19 cellular contexts compared by ENCODE assay signal in the genomic region with DNA sequence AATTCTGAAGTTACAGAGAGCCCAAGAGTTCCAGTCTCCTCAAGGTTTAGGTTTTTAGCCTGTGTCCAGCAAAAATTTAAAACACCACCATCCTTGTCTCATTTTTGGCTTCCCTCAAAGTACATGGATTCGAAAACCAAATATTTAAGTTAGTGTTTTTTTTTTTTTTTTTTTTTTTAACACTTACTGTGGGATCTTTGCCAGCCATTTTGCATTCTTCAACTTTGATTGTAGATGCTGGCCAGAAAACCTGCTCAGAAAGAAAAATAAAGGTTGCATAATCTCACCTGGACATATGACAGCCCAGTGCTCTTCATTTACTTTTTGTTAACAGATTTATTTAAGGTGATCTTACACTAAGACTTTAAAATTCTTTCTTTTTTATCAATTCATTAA.
DNase-seq lines count a peak whose midpoint lies in the region; ATAC-seq and TF ChIP-seq lines count a peak whose summit lies in the region.
"Had no signal": no experiment of that assay in that cellular context is flagged by ENCODE, and none has a peak within 500 bp of the region (broad histone marks: within the 10 kb centered on the region; RNA-seq: fewer than 3 reads in every experiment).

No MANE protein-coding gene starts in this region.

- no peak overlapping the region for H3K4me3 ChIP-seq in MM.1S (ENCODE audit: low read length)
- H3K4me3 ChIP-seq in naive thymus-derived CD4-positive, alpha-beta T cell (ENCODE audit: low read length), result no peak overlapping the region
- H3K4me3 ChIP-seq: cardiac muscle cell, Peyer's patch, SK-N-MC, tibial nerve had no signal

- H3K27me3 ChIP-seq in MM.1S (replicated peaks; ENCODE audit: insufficient read depth, low read length), result no peaks in the 10 kb centered on the region
- no peaks in the 10 kb centered on the region for H3K27me3 ChIP-seq in naive thymus-derived CD4-positive, alpha-beta T cell (ENCODE audit: control insufficient read depth in 2 of 2, insufficient read depth in 2 of 2, low read length in 2 of 2)
- H3K27me3 ChIP-seq: cardiac muscle cell, Peyer's patch, tibial nerve had no signal

- no peaks in the 10 kb centered on the region for H3K9me2 ChIP-seq in MM.1S (replicated peaks; ENCODE audit: insufficient read depth, low read length)

- H4K20me1 ChIP-seq in MM.1S (ENCODE audit: insufficient read depth, low read length), result no peaks in the 10 kb centered on the region

- H3K36me3 ChIP-seq in MM.1S (replicated peaks; ENCODE audit: insufficient read depth, low read length), result no peaks in the 10 kb centered on the region
- no peaks in the 10 kb centered on the region for H3K36me3 ChIP-seq in naive thymus-derived CD4-positive, alpha-beta T cell (ENCODE audit: control insufficient read depth in 2 of 3, insufficient read depth in 3 of 3, low read length in 3 of 3)
- H3K36me3 ChIP-seq: cardiac muscle cell, Peyer's patch, tibial nerve had no signal

- no peak for TF ChIP-seq CTCF in chondrocyte (IDR thresholded peaks at IDR 0.05)
- no peak for TF ChIP-seq CTCF in osteocyte (IDR thresholded peaks at IDR 0.05)
- no peak for TF ChIP-seq CTCF in MM.1S (IDR thresholded peaks at IDR 0.05; ENCODE audit: low read length)
- TF ChIP-seq CTCF in progenitor cell of endocrine pancreas (IDR thresholded peaks at IDR 0.05; ENCODE audit: unreplicated experiment), result no peak

- H3K4me1 ChIP-seq in MM.1S (ENCODE audit: low read length), result peaks cover 17% of the 10 kb centered on the region
- H3K4me1 ChIP-seq in naive thymus-derived CD4-positive, alpha-beta T cell (ENCODE audit: control insufficient read depth in 2 of 2, insufficient read depth in 2 of 2, low read length in 2 of 2), result no peaks in the 10 kb centered on the region

- no peaks in the 10 kb centered on the region for H3K9me3 Mint-ChIP-seq in chondrocyte (ENCODE audit: low read depth)
- H3K9me3 Mint-ChIP-seq in osteocyte (ENCODE audit: unreplicated experiment), result no peaks in the 10 kb centered on the region
- H3K9me3 Mint-ChIP-seq in progenitor cell of endocrine pancreas (ENCODE audit: low read depth), result no peaks in the 10 kb centered on the region
- H3K9me3 Mint-ChIP-seq in naive thymus-derived CD4-positive, alpha-beta T cell, result peaks cover 0 to 5% (median 0%) of the 10 kb centered on the region in 11 donors
- H3K9me3 Mint-ChIP-seq: activated naive CD8-positive, alpha-beta T cell treated with anti-CD3 and anti-CD28 coated beads, Interleukin-2, amount 10 ng/mL, durations not matched to agents 7 days and 5 days had no signal

- H3K9ac ChIP-seq in MM.1S (ENCODE audit: low read length), result no peak overlapping the region

- no peaks in the 10 kb centered on the region for H3K36me3 Mint-ChIP-seq in chondrocyte (ENCODE audit: low read depth)
- H3K36me3 Mint-ChIP-seq in osteocyte (ENCODE audit: unreplicated experiment), result peaks cover 5% of the 10 kb centered on the region
- peaks cover 23% of the 10 kb centered on the region for H3K36me3 Mint-ChIP-seq in progenitor cell of endocrine pancreas (ENCODE audit: insufficient read depth)
- no peaks in the 10 kb centered on the region for H3K36me3 Mint-ChIP-seq in naive thymus-derived CD4-positive, alpha-beta T cell
- H3K36me3 Mint-ChIP-seq: activated naive CD8-positive, alpha-beta T cell treated with anti-CD3 and anti-CD28 coated beads, Interleukin-2, amount 10 ng/mL, durations not matched to agents 7 days and 5 days had no signal

- H3K79me2 ChIP-seq in MM.1S (ENCODE audit: low read length), result no peaks in the 10 kb centered on the region

- peaks cover 45% of the 10 kb centered on the region for H3K4me1 Mint-ChIP-seq in chondrocyte (ENCODE audit: low read depth)
- H3K4me1 Mint-ChIP-seq in osteocyte (ENCODE audit: unreplicated experiment), result peaks cover 31% of the 10 kb centered on the region
- peaks cover 45% of the 10 kb centered on the region for H3K4me1 Mint-ChIP-seq in progenitor cell of endocrine pancreas (ENCODE audit: low read depth)
- H3K4me1 Mint-ChIP-seq in naive thymus-derived CD4-positive, alpha-beta T cell, result no peaks in the 10 kb centered on the region

- H3K27me3 Mint-ChIP-seq in chondrocyte (ENCODE audit: low read depth), result no peaks in the 10 kb centered on the region
- H3K27me3 Mint-ChIP-seq in osteocyte (ENCODE audit: unreplicated experiment), result no peaks in the 10 kb centered on the region
- H3K27me3 Mint-ChIP-seq in progenitor cell of endocrine pancreas, result no peaks in the 10 kb centered on the region
- H3K27me3 Mint-ChIP-seq in naive thymus-derived CD4-positive, alpha-beta T cell, result no peaks in the 10 kb centered on the region
- H3K27me3 Mint-ChIP-seq: activated naive CD8-positive, alpha-beta T cell treated with anti-CD3 and anti-CD28 coated beads, Interleukin-2, amount 10 ng/mL, durations not matched to agents 7 days and 5 days had no signal

- no peaks in the 10 kb centered on the region for H3K9me3 ChIP-seq in MM.1S (replicated peaks; ENCODE audit: insufficient read depth, low read length)
- H3K9me3 ChIP-seq in naive thymus-derived CD4-positive, alpha-beta T cell (ENCODE audit: control insufficient read depth in 2 of 3, low read length in 3 of 3), result no peaks in the 10 kb centered on the region
- H3K9me3 ChIP-seq: Peyer's patch, tibial nerve had no signal

- DNase-seq in GM03348 (ENCODE audit: low spot score) (peak; percentile 8), NCI-H446 treated with DMSO at 0.1 percent for 48 hours (lab: John Stamatoyannopoulos, UW) (peak; percentile 22), chondrocyte (ENCODE audit: low spot score) (no peak), osteocyte (ENCODE audit: extremely low spot score, unreplicated experiment) (no peak), MM.1S (no peak), progenitor cell of endocrine pancreas (ENCODE audit: low spot score, unreplicated experiment) (no peak), HuH-7.5 (ENCODE audit: low spot score) (no peak)
- no peak for DNase-seq in naive thymus-derived CD4-positive, alpha-beta T cell
- DNase-seq: activated CD4-positive, alpha-beta T cell treated with anti-CD3 and anti-CD28 coated beads for 1 hour; activated naive CD8-positive, alpha-beta T cell treated with anti-CD3 and anti-CD28 coated beads, Interleukin-2, amount 10 ng/mL, durations not matched to agents 7 days and 5 days; DMS79; Kasumi-1; NCI-H1417 treated with DMSO at 0.1 percent for 48 hours; NCI-H2171 treated with DMSO at 0.1 percent for 48 hours; Peyer's patch; stimulated activated naive CD4-positive, alpha-beta T cell had no signal

- no peak for ATAC-seq in naive thymus-derived CD4-positive, alpha-beta T cell

- CTCF ChIA-PET in naive thymus-derived CD4-positive, alpha-beta T cell (lab: Charles Lee), result no interaction called here

- H3K27ac Mint-ChIP-seq in chondrocyte (ENCODE audit: unreplicated experiment), result peak overlapping the region; percentile 41
- H3K27ac Mint-ChIP-seq in osteocyte (ENCODE audit: unreplicated experiment), result peak overlapping the region; percentile 15
- H3K27ac Mint-ChIP-seq in progenitor cell of endocrine pancreas, result no peak overlapping the region
- H3K27ac Mint-ChIP-seq in naive thymus-derived CD4-positive, alpha-beta T cell, result no peak overlapping the region
- H3K27ac Mint-ChIP-seq: activated naive CD8-positive, alpha-beta T cell treated with anti-CD3 and anti-CD28 coated beads, Interleukin-2, amount 10 ng/mL, durations not matched to agents 7 days and 5 days had no signal

- POLR2A ChIA-PET in naive thymus-derived CD4-positive, alpha-beta T cell (lab: Charles Lee), result no interaction called here

- H3K4me3 Mint-ChIP-seq in chondrocyte (ENCODE audit: unreplicated experiment) (no peak overlapping the region), osteocyte (ENCODE audit: unreplicated experiment) (no peak overlapping the region), progenitor cell of endocrine pancreas (ENCODE audit: low read depth) (no peak overlapping the region)
- no peak overlapping the region for H3K4me3 Mint-ChIP-seq in naive thymus-derived CD4-positive, alpha-beta T cell
- H3K4me3 Mint-ChIP-seq: activated naive CD8-positive, alpha-beta T cell treated with anti-CD3 and anti-CD28 coated beads, Interleukin-2, amount 10 ng/mL, durations not matched to agents 7 days and 5 days had no signal

- H3K27ac ChIP-seq in MM.1S (ENCODE audit: low read length), result no peak overlapping the region
- no peak overlapping the region for H3K27ac ChIP-seq in naive thymus-derived CD4-positive, alpha-beta T cell (ENCODE audit: low read depth, low read length)
- H3K27ac ChIP-seq: cardiac muscle cell, Peyer's patch, tibial nerve had no signal

- H2AFZ ChIP-seq in MM.1S (ENCODE audit: low read length), result no peak overlapping the region

- no peaks in the 10 kb centered on the region for H3F3A ChIP-seq in MM.1S (ENCODE audit: insufficient read depth, low read length)

- intact Hi-C loops in naive thymus-derived CD4-positive, alpha-beta T cell (cut with micrococcal nuclease), result no loop called here

- no peak overlapping the region for H3K4me2 ChIP-seq in MM.1S (ENCODE audit: low read depth, low read length)

Comparison
In these comparisons a context has a peak if more than half of its experiments do, and no peak if none do; other contexts are left out.
1. DNase-seq: peak in GM03348 (single experiment) and NCI-H446 treated with DMSO at 0.1 percent for 48 hours (single experiment); none in chondrocyte (single experiment), osteocyte (single experiment), MM.1S (single experiment), progenitor cell of endocrine pancreas (single experiment), HuH-7.5 (single experiment) and naive thymus-derived CD4-positive, alpha-beta T cell (0 of 9).
2. H3K27ac Mint-ChIP-seq: peak in chondrocyte (single experiment) and osteocyte (single experiment); none in progenitor cell of endocrine pancreas (single experiment) and naive thymus-derived CD4-positive, alpha-beta T cell (0 of 9).